ENCODE assay signal across 8 cellular contexts in the genomic region with DNA sequence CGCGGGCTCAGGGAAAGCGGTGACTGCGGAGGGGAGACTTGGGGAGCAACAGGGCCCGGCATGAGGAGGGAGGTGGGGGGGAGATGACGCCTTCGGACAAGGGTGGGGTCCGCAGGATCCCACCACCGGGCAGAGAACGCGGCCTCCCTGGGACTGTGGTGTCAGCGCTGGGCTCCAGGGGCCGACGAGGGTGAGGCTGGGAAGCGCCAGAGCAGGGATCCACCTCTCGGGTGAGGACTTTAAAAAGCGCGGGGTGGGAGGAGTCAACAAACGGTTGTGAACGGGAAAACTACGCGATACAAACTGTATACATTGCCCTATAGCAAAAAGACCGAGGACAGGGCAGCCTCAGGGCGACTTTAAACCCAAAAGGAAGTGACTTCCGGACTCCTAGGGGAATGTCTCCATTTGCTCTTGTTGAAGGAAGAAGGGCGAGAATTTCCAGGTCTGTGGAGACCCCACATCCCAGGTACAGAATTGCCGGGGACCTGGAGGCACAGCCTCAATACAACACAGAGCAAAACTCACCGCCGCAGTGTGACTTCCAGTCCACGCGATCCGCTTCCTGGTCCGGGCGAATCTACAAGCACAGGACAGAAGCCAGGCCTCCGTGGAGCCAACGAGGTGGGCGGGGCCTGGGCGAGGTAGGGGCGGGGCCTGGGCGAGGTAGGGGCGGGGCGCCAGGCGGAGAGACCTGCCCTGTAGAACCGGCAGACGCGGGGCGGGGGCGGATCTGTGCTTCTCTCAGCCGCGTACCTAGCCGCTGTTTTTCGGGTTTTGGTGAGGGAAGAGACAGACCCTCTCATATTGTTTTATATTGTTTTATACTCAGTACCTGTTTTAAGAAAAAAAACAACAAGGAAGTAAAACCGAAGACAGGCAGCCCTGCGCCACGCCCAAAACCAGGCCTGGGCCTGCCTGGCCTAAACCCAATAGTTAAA. TPM values are rescaled to one million over a fixed set of nuclear protein-coding genes. Genes with fewer than 3 reads are reported as not detected.
A peak's percentile ranks its signal among the peaks of the same experiment; 100 is the strongest.
DNase-seq lines count a peak whose midpoint lies in the region; ATAC-seq, FAIRE-seq and TF ChIP-seq lines count a peak whose summit lies in the region.

A gene (minus strand): TSS at position 588 of the 941 bp plus-strand sequence. CDS start 5,555 bp downstream, outside the sequence.

- H3K36me3 Mint-ChIP-seq in endothelial cell (ENCODE audit: low read depth, unreplicated experiment): peaks cover 15% of the 10 kb centered on the region

- H3K9me3 Mint-ChIP-seq in endothelial cell (ENCODE audit: unreplicated experiment): peaks cover 5% of the 10 kb centered on the region

- peaks cover 9% of the 10 kb centered on the region for H3K27me3 Mint-ChIP-seq in endothelial cell (ENCODE audit: unreplicated experiment)

- H3K4me1 ChIP-seq in BE2C: no peaks in the 10 kb centered on the region

- peak within 1 kb of the TSS; percentile 68 for H3K4me3 ChIP-seq in BE2C (ENCODE audit: low read depth, low read length)

- H3K4me1 Mint-ChIP-seq in endothelial cell (ENCODE audit: unreplicated experiment): peaks cover 22% of the 10 kb centered on the region

- H3K27me3 ChIP-seq in BE2C: no peaks in the 10 kb centered on the region

- H3K36me3 ChIP-seq in BE2C: no peaks in the 10 kb centered on the region

- peak; percentile 78 for FAIRE-seq in GM19239 (lab: Jason Lieb, UNC)

- no peaks in the 10 kb centered on the region for H3K9me3 ChIP-seq in BE2C

- peak within 1 kb of the TSS; percentile 92 for H3K4me3 Mint-ChIP-seq in endothelial cell (ENCODE audit: unreplicated experiment)

- ATAC-seq in HG03442 (IDR thresholded peaks at IDR 0.05; ENCODE audit: unreplicated experiment): peak; percentile 87

- TF ChIP-seq CTCF in BE2C (IDR thresholded peaks at IDR 0.05; ENCODE audit: low read depth, low read length) (no peak), endothelial cell (IDR thresholded peaks at IDR 0.05; ENCODE audit: unreplicated experiment) (no peak)

- H3K27ac Mint-ChIP-seq in endothelial cell (ENCODE audit: unreplicated experiment): peak within 1 kb of the TSS; percentile 95

- DNase-seq in BE2C (peak; percentile 83), GM19239 (ENCODE audit: insufficient read length, low spot score) (peak; percentile 74), NOMO-1 treated with DMSO at 0.1 percent for 48 hours (lab: John Stamatoyannopoulos, UW; ENCODE audit: unreplicated experiment) (peak; percentile 83), endothelial cell (ENCODE audit: low spot score) (peak; percentile 90), midbrain (lab: John Stamatoyannopoulos, UW) (peak; percentile 58)
- peak; percentile 89 for DNase-seq in activated CD8-positive, alpha-beta memory T cell treated with anti-CD3 and anti-CD28 coated beads, Interleukin-2, amount 50 U/mL, for 48 hours
- peak; percentile 66 to 77 for DNase-seq in stimulated activated CD8-positive, alpha-beta memory T cell treated with anti-CD3 and anti-CD28 coated beads, Interleukin-15, amount 100 ng/mL, for 48 hours (ENCODE audit: low read depth in 2 of 2)

RNA-seq across cellular contexts. Expression of the gene that starts here (rescaled TPM):
- polyA plus RNA-seq in BE2C (2012; ENCODE audit: insufficient read depth, insufficient read length, low read depth): 0.46 TPM
- 12.2 TPM for total RNA-seq in endothelial cell (ENCODE audit: unreplicated experiment)

Comparison
In these comparisons a context has a peak if more than half of its experiments do, and no peak if none do; other contexts are left out.
1. Peak in every context shown above with its lines: DNase-seq, ATAC-seq and H3K4me3 ChIP-seq.